1 cellular context compared by ENCODE assay signal in the genomic region with DNA sequence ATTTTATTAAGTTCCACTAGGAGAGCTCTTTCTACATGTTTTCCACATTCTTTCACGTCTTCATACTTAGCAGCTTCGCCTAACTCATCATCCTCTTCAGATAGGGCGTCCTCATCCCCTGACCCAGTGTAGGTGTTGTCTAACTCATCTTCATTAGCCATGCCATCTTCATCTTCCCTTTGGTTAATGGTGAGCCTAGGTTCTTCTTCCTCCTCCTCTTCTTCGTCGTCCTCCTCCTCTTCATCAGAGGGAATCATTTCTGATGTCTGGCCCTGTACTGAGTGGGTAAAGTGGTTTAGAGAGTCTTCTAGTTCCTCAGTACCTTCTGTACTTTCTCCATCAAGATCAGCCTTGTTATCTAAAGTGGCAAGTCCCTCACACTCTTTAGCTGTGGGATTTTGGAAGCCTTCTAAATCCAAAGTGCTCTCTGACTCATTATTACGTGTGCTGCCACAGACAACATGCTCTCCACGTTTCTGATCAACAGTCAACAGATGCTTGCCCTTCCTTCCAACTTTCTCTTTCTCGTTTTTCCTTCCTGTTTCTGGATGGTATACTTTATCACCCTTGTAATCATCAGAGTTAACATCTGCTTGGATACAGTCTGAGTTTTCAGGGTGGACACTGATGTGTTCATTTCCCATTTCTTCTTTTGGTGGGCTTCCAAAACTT.
A peak's percentile ranks its signal among the peaks of the same experiment; 100 is the strongest.
TF ChIP-seq lines count a peak whose summit lies in the region.

No MANE protein-coding gene starts in this region.

TF ChIP-seq in GM12878, 131 proteins besides CTCF, POLR2A, EP300 and RAD21:
- TF ChIP-seq CHD1 (IDR thresholded peaks at IDR 0.05; ENCODE audit: low read depth, low read length) (no peak), SRF (IDR thresholded peaks at IDR 0.05; ENCODE audit: low read depth in 2 of 2, low read length in 2 of 2) (no peak), KAT2A (conservative IDR thresholded peaks at IDR 0.05; ENCODE audit: control insufficient read depth, low read depth, low read length) (no peak), POLR2AphosphoS5 (IDR thresholded peaks at IDR 0.05; ENCODE audit: low read length) (0 out of 2 replicates have a peak, but pooled peaks have one; percentile 14)
